ENCODE assay signal across 26 cellular contexts in genomic region chr3:167867981-167868380, GRCh38.
"Had no signal": no experiment of that assay in that cellular context is flagged by ENCODE, and none has a peak within 500 bp of the region (broad histone marks: within the 10 kb centered on the region; RNA-seq: fewer than 3 reads in every experiment).

No MANE protein-coding gene starts in this region.

- ATAC-seq: naive thymus-derived CD8-positive, alpha-beta T cell; natural killer cell treated with Interleukin-12 subunit alpha and Interleukin-12 subunit beta and Interleukin-15 and Interleukin-18, amount 100 ng/mL, for 72 hours; pancreas; right cardiac atrium; right lobe of liver; stimulated activated effector memory CD8-positive, alpha-beta T cell treated with anti-CD3 and anti-CD28 coated beads, Interleukin-12 subunit alpha, Interleukin-12 subunit beta, amount 100 ng/mL, for 72 hours; stimulated activated naive B cell treated with anti-CD40 and anti-IgM and Interleukin-4, amounts not matched to agents 10 μg/mL and 1 μg/mL and 100 μg/mL, for 72 hours had no signal

- DNase-seq: naive thymus-derived CD8-positive, alpha-beta T cell; nephron progenitor cell; nucleus accumbens; pancreas; retina; right cardiac atrium; right lobe of liver; sigmoid colon; small intestine; stimulated activated CD4-positive, alpha-beta T cell treated with anti-CD3 and anti-CD28 coated beads, Interleukin-15, amount 100 ng/mL, for 24 hours; stimulated activated CD4-positive, alpha-beta T cell treated with anti-CD3 and anti-CD28 coated beads, Interleukin-2, amount 100 ng/mL, for 24 hours; stimulated activated CD4-positive, alpha-beta T cell treated with anti-CD3 and anti-CD28 coated beads, Interleukin-2, amount 100 ng/mL, for 48 hours; stimulated activated CD4-positive, alpha-beta T cell treated with anti-CD3 and anti-CD28 coated beads, Interleukin-4, amount 100 ng/mL, for 24 hours; stimulated activated naive B cell treated with anti-CD40 and anti-IgM and Interleukin-4, amounts not matched to agents 10 μg/mL and 1 μg/mL and 100 μg/mL, for 72 hours; stimulated activated naive CD4-positive, alpha-beta T cell treated with Interleukin-2 at 50 U/mL for 16 hours; stomach; thyroid gland; trophoblast cell; upper lobe of left lung had no signal

- H3K27ac ChIP-seq: neutrophil, pancreas, prostate gland, right lobe of liver, sigmoid colon, stomach, thoracic aorta, thyroid gland, tibial nerve, upper lobe of left lung, vagina had no signal

- H3K9me3 ChIP-seq: neutrophil, pancreas, prostate gland, right lobe of liver, sigmoid colon, stomach, thoracic aorta, thyroid gland, tibial nerve, upper lobe of left lung, vagina had no signal

- H3K27me3 ChIP-seq: neutrophil, pancreas, right lobe of liver, sigmoid colon, stomach, thyroid gland, tibial nerve, upper lobe of left lung, vagina had no signal

- H3K36me3 ChIP-seq: neutrophil, pancreas, prostate gland, right lobe of liver, sigmoid colon, stomach, thoracic aorta, thyroid gland, tibial nerve, upper lobe of left lung, vagina had no signal

- H3K4me3 ChIP-seq: pancreas, prostate gland, right lobe of liver, sigmoid colon, stomach, thoracic aorta, thyroid gland, tibial nerve, upper lobe of left lung, vagina had no signal

- H3K4me1 ChIP-seq: pancreas, prostate gland, right lobe of liver, sigmoid colon, stomach, thyroid gland, upper lobe of left lung, vagina had no signal
